12 cellular contexts compared by ENCODE assay signal in genomic region chr3:33807190-33807589, GRCh38. TPM values are rescaled to one million over a fixed set of nuclear protein-coding genes. Genes with fewer than 3 reads are reported as not detected.
DNase-seq lines count a peak whose midpoint lies in the region; ATAC-seq and TF ChIP-seq lines count a peak whose summit lies in the region.
"Had no signal": no experiment of that assay in that cellular context is flagged by ENCODE, and none has a peak within 500 bp of the region (broad histone marks: within the 10 kb centered on the region; RNA-seq: fewer than 3 reads in every experiment).

No MANE protein-coding gene starts in this region.

- no peak overlapping the region for H3K4me3 Mint-ChIP-seq in central memory CD8-positive, alpha-beta T cell

- peaks cover 17% of the 10 kb centered on the region for H3K36me3 Mint-ChIP-seq in central memory CD8-positive, alpha-beta T cell (ENCODE audit: insufficient read depth)
- H3K36me3 Mint-ChIP-seq in activated naive CD4-positive, alpha-beta T cell treated with anti-CD3 and anti-CD28 coated beads, Interleukin-2, amount 50 U/mL, for 72 hours: peaks cover 0 to 32% of the 10 kb centered on the region in 2 donors

- no peaks in the 10 kb centered on the region for H3K9me3 ChIP-seq in stomach
- H3K9me3 ChIP-seq: tibial artery had no signal

- no peaks in the 10 kb centered on the region for H3K27me3 ChIP-seq in stomach
- H3K27me3 ChIP-seq: tibial artery had no signal

- H3K4me3 ChIP-seq in stomach: peak overlapping the region in 1 of 4 donors; percentile 4
- H3K4me3 ChIP-seq: smooth muscle cell, tibial artery had no signal

- peaks cover 2 to 11% (median 8%) of the 10 kb centered on the region in 4 donors for H3K36me3 ChIP-seq in stomach

- H3K4me1 ChIP-seq in stomach: peaks cover 38 to 85% (median 69%) of the 10 kb centered on the region in 4 donors

- no peak for ATAC-seq in central memory CD8-positive, alpha-beta T cell (replicated peaks; ENCODE audit: extremely low read depth, poor library complexity, severe bottlenecking)
- ATAC-seq in left lobe of liver: peak; percentile 89
- ATAC-seq in activated naive CD4-positive, alpha-beta T cell treated with anti-CD3 and anti-CD28 coated beads, Interleukin-2, amount 50 U/mL, for 72 hours: no peak

- no peaks in the 10 kb centered on the region for H3K27me3 Mint-ChIP-seq in central memory CD8-positive, alpha-beta T cell

- DNase-seq in DMS53 (lab: John Stamatoyannopoulos, UW): peak; percentile 9
- no peak for DNase-seq in DMS53 treated with DMSO at 0.1 percent for 48 hours (lab: John Stamatoyannopoulos, UW; ENCODE audit: unreplicated experiment)
- DNase-seq in central memory CD8-positive, alpha-beta T cell (ENCODE audit: low spot score in 2 of 2): no peak
- DNase-seq in left lobe of liver (ENCODE audit: low spot score): peak; percentile 69
- peak; percentile 64 for DNase-seq in stomach
- no peak for DNase-seq in activated naive CD4-positive, alpha-beta T cell treated with anti-CD3 and anti-CD28 coated beads, Interleukin-2, amount 50 U/mL, for 72 hours (ENCODE audit: low spot score in 2 of 2)
- no peak for DNase-seq in SKM-1 treated with dmso at 0.1 percent for 144 hours (lab: John Stamatoyannopoulos, UW; ENCODE audit: unreplicated experiment)
- DNase-seq in NCI-H345 treated with DMSO at 0.1 percent for 48 hours (lab: John Stamatoyannopoulos, UW; ENCODE audit: unreplicated experiment): no peak
- DNase-seq: NCI-H1048, NCI-H526 treated with DMSO at 0.1 percent for 48 hours, tibial artery had no signal

- 16 to 49% (median 35%) methylated on average over 2 of the region's 2 CpGs for WGBS in stomach, 5 donors

- intact Hi-C loops in stomach (cut with DNase I; ENCODE audit: low total_unique reads): no loop called here

- no peak for TF ChIP-seq POLR2A in stomach (IDR thresholded peaks at IDR 0.05)

- H3K9me3 Mint-ChIP-seq in central memory CD8-positive, alpha-beta T cell: no peaks in the 10 kb centered on the region
- H3K9me3 Mint-ChIP-seq in activated naive CD4-positive, alpha-beta T cell treated with anti-CD3 and anti-CD28 coated beads, Interleukin-2, amount 50 U/mL, for 72 hours: no peaks in the 10 kb centered on the region

- no peak for TF ChIP-seq EP300 in stomach (IDR thresholded peaks at IDR 0.05)

- H3K4me1 Mint-ChIP-seq in central memory CD8-positive, alpha-beta T cell: peaks cover 85% of the 10 kb centered on the region

- peak overlapping the region; percentile 2 to 66 (median 31) for H3K27ac ChIP-seq in stomach
- H3K27ac ChIP-seq: tibial artery had no signal

- TF ChIP-seq CTCF in stomach (IDR thresholded peaks at IDR 0.05): no peak

- H3K27ac Mint-ChIP-seq in central memory CD8-positive, alpha-beta T cell (ENCODE audit: low read depth): peak overlapping the region; percentile 7
- no peak overlapping the region for H3K27ac Mint-ChIP-seq in activated naive CD4-positive, alpha-beta T cell treated with anti-CD3 and anti-CD28 coated beads, Interleukin-2, amount 50 U/mL, for 72 hours

RNA-seq across cellular contexts. Expression of gene PDCD6IP, which starts 8.8 kb away (rescaled TPM):
- total RNA-seq in left lobe of liver: 70.5 TPM
- total RNA-seq in stomach: 100 to 1,000 TPM in 4 of 5 donors, 10 to 100 TPM in 1; 33.9 to 243 (median 102) TPM
- polyA plus RNA-seq in stomach: 10 to 100 TPM; 23.5 to 47.2 (median 32.4) TPM
- 100 to 1,000 TPM; 160 to 192 TPM for total RNA-seq in activated naive CD4-positive, alpha-beta T cell treated with anti-CD3 and anti-CD28 coated beads, Interleukin-2, amount 50 U/mL, for 72 hours

Comparison
In these comparisons a context has a peak if more than half of its experiments do, and no peak if none do; other contexts are left out.
1. DNase-seq: peak in DMS53 (single experiment), left lobe of liver (single experiment) and stomach (single experiment); none in DMS53 treated with DMSO at 0.1 percent for 48 hours (single experiment), central memory CD8-positive, alpha-beta T cell (0 of 2), activated naive CD4-positive, alpha-beta T cell treated with anti-CD3 and anti-CD28 coated beads, Interleukin-2, amount 50 U/mL, for 72 hours (0 of 2), SKM-1 treated with dmso at 0.1 percent for 144 hours (single experiment) and NCI-H345 treated with DMSO at 0.1 percent for 48 hours (single experiment).